In genomic region chr9:73270967-73271722, GRCh38 we compare ENCODE assay signal across 10 cellular contexts.
DNase-seq lines count a peak whose midpoint lies in the region; ATAC-seq, FAIRE-seq and TF ChIP-seq lines count a peak whose summit lies in the region.
"Had no signal": no experiment of that assay in that cellular context is flagged by ENCODE, and none has a peak within 500 bp of the region (broad histone marks: within the 10 kb centered on the region; RNA-seq: fewer than 3 reads in every experiment).

No MANE protein-coding gene starts in this region.

- H2AFZ ChIP-seq in hepatocyte: no peak overlapping the region

- H3K27me3 ChIP-seq in hepatocyte: no peaks in the 10 kb centered on the region

- H3K4me1 ChIP-seq in hepatocyte (ENCODE audit: insufficient read depth): no peaks in the 10 kb centered on the region

- no peaks in the 10 kb centered on the region for H3K9me2 ChIP-seq in hepatocyte (replicated peaks; ENCODE audit: insufficient read depth)

- WGBS in hepatocyte (ENCODE audit: low lambda C conversion rate, missing lambda C conversion rate): 64% methylated on average over 3 of the region's 3 CpGs

- H3K4me3 ChIP-seq in hepatocyte: no peak overlapping the region

- H3K27ac ChIP-seq in hepatocyte: no peak overlapping the region

- H3K79me2 ChIP-seq in hepatocyte: no peaks in the 10 kb centered on the region

- H4K20me1 ChIP-seq in hepatocyte (ENCODE audit: insufficient read depth, poor library complexity, severe bottlenecking): no peaks in the 10 kb centered on the region

- no peak overlapping the region for H3K4me2 ChIP-seq in hepatocyte

- TF ChIP-seq CTCF in hepatocyte (IDR thresholded peaks at IDR 0.05; ENCODE audit: poor library complexity): no peak

- peak; percentile 73 for ATAC-seq in HG02759 (IDR thresholded peaks at IDR 0.05; ENCODE audit: unreplicated experiment)

- no peaks in the 10 kb centered on the region for H3K36me3 ChIP-seq in hepatocyte (replicated peaks; ENCODE audit: insufficient read depth, low read depth)

- DNase-seq in COLO829 (ENCODE audit: low spot score) (peak; percentile 67), RCC 7860 (ENCODE audit: low spot score) (peak; percentile 90), hepatocyte (ENCODE audit: low spot score) (peak; percentile 75), mucosa of gallbladder (ENCODE audit: low spot score) (no peak), NCI-H82 treated with DMSO at 0.1 percent for 48 hours (lab: John Stamatoyannopoulos, UW; ENCODE audit: unreplicated experiment) (no peak), cortex of kidney (lab: John Stamatoyannopoulos, UW) (no peak)
- DNase-seq in activated CD4-positive, alpha-beta T cell treated with anti-CD3 and anti-CD28 coated beads for 1 hour: no peak
- DNase-seq: activated CD4-positive, alpha-beta T cell treated with anti-CD3 and anti-CD28 coated beads, Interleukin-2, amount 10 ng/mL, durations not matched to agents 7 days and 5 days; stimulated activated CD4-positive, alpha-beta T cell treated with anti-CD3 and anti-CD28 coated beads, Interleukin-4, amount 100 ng/mL, for 1 hour had no signal

- FAIRE-seq in RCC 7860 (lab: Jason Lieb, UNC): peak; percentile 95

- no peaks in the 10 kb centered on the region for H3K9me3 ChIP-seq in hepatocyte (ENCODE audit: low read depth)

Comparison
In these comparisons a context has a peak if more than half of its experiments do, and no peak if none do; other contexts are left out.
1. DNase-seq: peak in COLO829 (single experiment), RCC 7860 (single experiment) and hepatocyte (single experiment); none in mucosa of gallbladder (single experiment), NCI-H82 treated with DMSO at 0.1 percent for 48 hours (single experiment), cortex of kidney (single experiment) and activated CD4-positive, alpha-beta T cell treated with anti-CD3 and anti-CD28 coated beads for 1 hour (single experiment).